In the genomic region with DNA sequence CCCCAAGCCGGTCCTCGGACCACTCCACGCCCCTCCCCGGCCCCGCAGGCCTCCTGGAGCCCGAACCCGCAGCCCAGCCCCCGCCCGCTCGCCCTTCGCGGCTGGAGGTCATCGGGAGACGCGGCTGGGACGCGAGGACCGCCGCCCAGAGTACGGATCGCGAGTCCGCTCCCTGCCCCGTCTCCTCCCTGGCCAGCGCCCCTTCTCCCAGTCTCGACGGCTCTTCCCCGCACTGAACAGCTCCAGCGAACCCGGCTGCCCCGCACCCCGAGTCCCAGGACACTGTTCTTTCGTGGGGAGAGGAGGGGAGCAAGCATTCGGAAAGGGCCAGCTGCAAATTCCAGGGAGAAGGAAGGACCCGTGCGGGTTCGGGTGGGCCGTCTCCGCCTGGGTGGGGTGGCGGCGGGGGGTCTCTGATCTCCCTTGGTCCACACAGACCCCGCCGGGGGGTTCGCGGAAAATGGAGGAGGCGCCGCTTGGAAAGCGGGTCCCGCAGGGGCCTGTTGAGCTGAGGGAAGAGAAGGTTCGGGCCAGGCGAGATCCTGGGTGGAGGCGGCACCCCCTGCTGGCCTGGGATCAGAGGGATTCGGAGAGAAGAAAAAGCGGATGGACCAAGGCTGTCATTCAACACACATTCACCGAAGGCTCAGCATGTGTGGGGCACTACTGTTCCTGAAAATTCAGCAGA, we compare ENCODE assay signal across 8 cellular contexts. TPM values are rescaled to one million over a fixed set of nuclear protein-coding genes. Genes with fewer than 3 reads are reported as not detected.
DNase-seq lines count a peak whose midpoint lies in the region; ATAC-seq lines count a peak whose summit lies in the region.

No MANE protein-coding gene starts in this region.

- no peaks in the 10 kb centered on the region for H3K9me3 Mint-ChIP-seq in activated CD8-positive, alpha-beta memory T cell treated with anti-CD3 and anti-CD28 coated beads, Interleukin-2, amount 10 ng/mL, durations not matched to agents 7 days and 5 days (ENCODE audit: low read depth)
- H3K9me3 Mint-ChIP-seq in activated T-helper 1 cell treated with anti-CD3 and anti-CD28 coated beads, Interleukin-12 subunit alpha, Interleukin-12 subunit beta, Interleukin-2, Interleukin-4 antibody, amounts not matched to agents 30 ng/mL and 10 ng/mL and 1 ng/mL, durations not matched to agents 14 hours and 24 hours and 36 hours, result no peaks in the 10 kb centered on the region

- no CpG with 5 or more reads among the region's 55 CpGs for WGBS in neuronal stem cell (ENCODE audit: extremely low coverage in 2 of 2, insufficient read length in 2 of 2, insufficient replicate concordance in 1 of 2), 2 donors

- H3K79me1 ChIP-seq in neuronal stem cell (ENCODE audit: low read depth, low read length), result peaks cover 4% of the 10 kb centered on the region

- peak overlapping the region; percentile 87 for H2BK12ac ChIP-seq in neuronal stem cell (ENCODE audit: low read length)

- no peak overlapping the region for H3K14ac ChIP-seq in neuronal stem cell (ENCODE audit: low read length)

- peak overlapping the region; percentile 84 for H2BK120ac ChIP-seq in neuronal stem cell (ENCODE audit: low read depth, low read length)

- peak overlapping the region; percentile 95 for H3K18ac ChIP-seq in neuronal stem cell (ENCODE audit: low read length)

- peak overlapping the region; percentile 49 for H3K4me3 Mint-ChIP-seq in activated CD8-positive, alpha-beta memory T cell treated with anti-CD3 and anti-CD28 coated beads, Interleukin-2, amount 10 ng/mL, durations not matched to agents 7 days and 5 days
- peak overlapping the region; percentile 72 for H3K4me3 Mint-ChIP-seq in activated T-helper 1 cell treated with anti-CD3 and anti-CD28 coated beads, Interleukin-12 subunit alpha, Interleukin-12 subunit beta, Interleukin-2, Interleukin-4 antibody, amounts not matched to agents 30 ng/mL and 10 ng/mL and 1 ng/mL, durations not matched to agents 14 hours and 24 hours and 36 hours

- no peak for ATAC-seq in activated CD8-positive, alpha-beta memory T cell treated with anti-CD3 and anti-CD28 coated beads, Interleukin-2, amount 10 ng/mL, durations not matched to agents 7 days and 5 days
- ATAC-seq in HG02623 (IDR thresholded peaks at IDR 0.05; ENCODE audit: unreplicated experiment), result no peak

- no peak overlapping the region for H3K27ac ChIP-seq in neuronal stem cell (replicated peaks; ENCODE audit: low read length)

- H2AFZ ChIP-seq in neuronal stem cell (ENCODE audit: low read length), result peak overlapping the region; percentile 92

- peak overlapping the region; percentile 38 to 81 for H3K4me3 ChIP-seq in neuronal stem cell (ENCODE audit: low read length in 2 of 2)

- peaks cover 3 to 4% of the 10 kb centered on the region in 2 donors for H3K9me3 ChIP-seq in neuronal stem cell (replicated peaks in 1 of 2; ENCODE audit: control insufficient read depth in 2 of 2, insufficient read depth in 1 of 2, low read depth in 1 of 2, low read length in 2 of 2)

- H3K27me3 Mint-ChIP-seq in activated CD8-positive, alpha-beta memory T cell treated with anti-CD3 and anti-CD28 coated beads, Interleukin-2, amount 10 ng/mL, durations not matched to agents 7 days and 5 days, result peaks cover 58% of the 10 kb centered on the region
- H3K27me3 Mint-ChIP-seq in activated T-helper 1 cell treated with anti-CD3 and anti-CD28 coated beads, Interleukin-12 subunit alpha, Interleukin-12 subunit beta, Interleukin-2, Interleukin-4 antibody, amounts not matched to agents 30 ng/mL and 10 ng/mL and 1 ng/mL, durations not matched to agents 14 hours and 24 hours and 36 hours (ENCODE audit: insufficient read depth), result peaks cover 57% of the 10 kb centered on the region

- CTCF ChIA-PET in activated CD8-positive, alpha-beta memory T cell treated with anti-CD3 and anti-CD28 coated beads, Interleukin-2, amount 10 ng/mL, durations not matched to agents 7 days and 5 days (lab: Charles Lee), result interaction anchor here (0.6 to 3.4 kb wide), 11 partner anchors 13 to 377 kb away, joined by 3 to 27 read pairs (median 4); partner anchors contain the start of genes HIC1 and OVCA2

- peak overlapping the region; percentile 96 for H3K23ac ChIP-seq in neuronal stem cell (ENCODE audit: low read depth, low read length, poor library complexity)

- H3K4me1 ChIP-seq in neuronal stem cell (ENCODE audit: control insufficient read depth in 2 of 2, insufficient read depth in 1 of 2, low read depth in 1 of 2, low read length in 2 of 2), result peaks cover 11 to 16% of the 10 kb centered on the region in 2 donors

- intact Hi-C loops in activated T-helper 1 cell treated with anti-CD3 and anti-CD28 coated beads, Interleukin-12 subunit alpha, Interleukin-12 subunit beta, Interleukin-2, Interleukin-4 antibody, amounts not matched to agents 30 ng/mL and 10 ng/mL and 1 ng/mL, durations not matched to agents 14 hours and 24 hours and 36 hours (cut with micrococcal nuclease), result loop anchor here (1.0 kb wide), 1 partner anchor 117 kb away; no protein-coding TSS in a partner anchor

- peak overlapping the region; percentile 93 for H2AK5ac ChIP-seq in neuronal stem cell (ENCODE audit: low read depth, low read length)

- H4K91ac ChIP-seq in neuronal stem cell (ENCODE audit: low read depth, low read length, poor library complexity), result no peak overlapping the region

- H2BK15ac ChIP-seq in neuronal stem cell (ENCODE audit: low read length), result peak overlapping the region; percentile 91

- H3K36me3 ChIP-seq in neuronal stem cell (replicated peaks in 1 of 2; ENCODE audit: control insufficient read depth in 2 of 2, insufficient read depth in 2 of 2, low read length in 2 of 2), result no peaks in the 10 kb centered on the region

- H2BK5ac ChIP-seq in neuronal stem cell (ENCODE audit: low read length), result peak overlapping the region; percentile 95

- H3K4ac ChIP-seq in neuronal stem cell (ENCODE audit: low read length), result no peak overlapping the region

- H3K4me1 Mint-ChIP-seq in activated CD8-positive, alpha-beta memory T cell treated with anti-CD3 and anti-CD28 coated beads, Interleukin-2, amount 10 ng/mL, durations not matched to agents 7 days and 5 days, result peaks cover 17% of the 10 kb centered on the region
- peaks cover 10% of the 10 kb centered on the region for H3K4me1 Mint-ChIP-seq in activated T-helper 1 cell treated with anti-CD3 and anti-CD28 coated beads, Interleukin-12 subunit alpha, Interleukin-12 subunit beta, Interleukin-2, Interleukin-4 antibody, amounts not matched to agents 30 ng/mL and 10 ng/mL and 1 ng/mL, durations not matched to agents 14 hours and 24 hours and 36 hours (ENCODE audit: low read depth)

- H3K9ac ChIP-seq in neuronal stem cell (ENCODE audit: low read depth, low read length, poor library complexity), result peak overlapping the region; percentile 17

- no peak for DNase-seq in activated CD8-positive, alpha-beta memory T cell treated with anti-CD3 and anti-CD28 coated beads, Interleukin-2, amount 10 ng/mL, durations not matched to agents 7 days and 5 days
- DNase-seq in activated CD8-positive, alpha-beta memory T cell treated with anti-CD3 and anti-CD28 coated beads, Interleukin-2, amount 50 U/mL, for 4 hours, result no peak
- peak; percentile 68 for DNase-seq in NCI-H1092 treated with DMSO at 0.1 percent for 48 hours (lab: John Stamatoyannopoulos, UW)
- no peak for DNase-seq in activated T-helper 1 cell treated with anti-CD3 and anti-CD28 coated beads, Interleukin-12 subunit alpha, Interleukin-12 subunit beta, Interleukin-2, Interleukin-4 antibody, amounts not matched to agents 30 ng/mL and 10 ng/mL and 1 ng/mL, durations not matched to agents 14 hours and 24 hours and 36 hours (ENCODE audit: low spot score)
- peak; percentile 75 for DNase-seq in foreskin melanocyte
- peak; percentile 57 for DNase-seq in neuronal stem cell (ENCODE audit: low spot score)
- DNase-seq in cortex of kidney (lab: John Stamatoyannopoulos, UW), result no peak

- no peak overlapping the region for H4K8ac ChIP-seq in neuronal stem cell (ENCODE audit: low read depth, low read length)

- H3K27me3 ChIP-seq in neuronal stem cell (ENCODE audit: control insufficient read depth in 3 of 3, insufficient read depth in 3 of 3, low read depth in 1 of 3, low read length in 3 of 3), result peaks cover 8 to 77% (median 49%) of the 10 kb centered on the region in 3 experiments

- no peaks in the 10 kb centered on the region for H3K36me3 Mint-ChIP-seq in activated CD8-positive, alpha-beta memory T cell treated with anti-CD3 and anti-CD28 coated beads, Interleukin-2, amount 10 ng/mL, durations not matched to agents 7 days and 5 days
- H3K36me3 Mint-ChIP-seq in activated T-helper 1 cell treated with anti-CD3 and anti-CD28 coated beads, Interleukin-12 subunit alpha, Interleukin-12 subunit beta, Interleukin-2, Interleukin-4 antibody, amounts not matched to agents 30 ng/mL and 10 ng/mL and 1 ng/mL, durations not matched to agents 14 hours and 24 hours and 36 hours (ENCODE audit: low read depth), result no peaks in the 10 kb centered on the region

- H3K27ac Mint-ChIP-seq in activated CD8-positive, alpha-beta memory T cell treated with anti-CD3 and anti-CD28 coated beads, Interleukin-2, amount 10 ng/mL, durations not matched to agents 7 days and 5 days, result no peak overlapping the region
- H3K27ac Mint-ChIP-seq in activated T-helper 1 cell treated with anti-CD3 and anti-CD28 coated beads, Interleukin-12 subunit alpha, Interleukin-12 subunit beta, Interleukin-2, Interleukin-4 antibody, amounts not matched to agents 30 ng/mL and 10 ng/mL and 1 ng/mL, durations not matched to agents 14 hours and 24 hours and 36 hours, result no peak overlapping the region

- peak overlapping the region; percentile 96 for H3K4me2 ChIP-seq in neuronal stem cell (ENCODE audit: insufficient read depth, low read length, poor library complexity, severe bottlenecking)

RNA-seq across cellular contexts. Expression of gene RTN4RL1, which starts 0.6 kb away (rescaled TPM):
- under 1 TPM; 0.09 to 0.45 TPM for total RNA-seq in activated CD8-positive, alpha-beta memory T cell treated with anti-CD3 and anti-CD28 coated beads, Interleukin-2, amount 10 ng/mL, durations not matched to agents 7 days and 5 days
- 1.0 TPM in 2 replicates for total RNA-seq in activated T-helper 1 cell treated with anti-CD3 and anti-CD28 coated beads, Interleukin-12 subunit alpha, Interleukin-12 subunit beta, Interleukin-2, Interleukin-4 antibody, amounts not matched to agents 30 ng/mL and 10 ng/mL and 1 ng/mL, durations not matched to agents 14 hours and 24 hours and 36 hours
- polyA plus RNA-seq in neuronal stem cell (2013, experiment 1 of 2), result 4.0 TPM
- polyA plus RNA-seq in neuronal stem cell (2013, experiment 2 of 2), result 3.9 TPM

RNA-seq across cellular contexts. Expression of gene DPH1, which starts 4.2 kb away (rescaled TPM):
- total RNA-seq in activated CD8-positive, alpha-beta memory T cell treated with anti-CD3 and anti-CD28 coated beads, Interleukin-2, amount 10 ng/mL, durations not matched to agents 7 days and 5 days, result 10 to 100 TPM; 29.2 to 37.5 TPM
- 49.4 and 61.3 TPM in 2 replicates for total RNA-seq in activated T-helper 1 cell treated with anti-CD3 and anti-CD28 coated beads, Interleukin-12 subunit alpha, Interleukin-12 subunit beta, Interleukin-2, Interleukin-4 antibody, amounts not matched to agents 30 ng/mL and 10 ng/mL and 1 ng/mL, durations not matched to agents 14 hours and 24 hours and 36 hours
- polyA plus RNA-seq in neuronal stem cell (2013, experiment 1 of 2), result 19.6 TPM
- 18.0 TPM for polyA plus RNA-seq in neuronal stem cell (2013, experiment 2 of 2)

RNA-seq across cellular contexts. Expression of gene OVCA2, which starts 16.1 kb away (rescaled TPM):
- total RNA-seq in activated CD8-positive, alpha-beta memory T cell treated with anti-CD3 and anti-CD28 coated beads, Interleukin-2, amount 10 ng/mL, durations not matched to agents 7 days and 5 days, result 10 to 100 TPM; 31.7 to 42.2 TPM
- total RNA-seq in activated T-helper 1 cell treated with anti-CD3 and anti-CD28 coated beads, Interleukin-12 subunit alpha, Interleukin-12 subunit beta, Interleukin-2, Interleukin-4 antibody, amounts not matched to agents 30 ng/mL and 10 ng/mL and 1 ng/mL, durations not matched to agents 14 hours and 24 hours and 36 hours, result 43.9 and 44.0 TPM in 2 replicates
- 13.9 TPM for polyA plus RNA-seq in neuronal stem cell (2013, experiment 1 of 2)
- polyA plus RNA-seq in neuronal stem cell (2013, experiment 2 of 2), result 14.2 TPM

RNA-seq across cellular contexts. Expression of gene HIC1, which starts 29.1 kb away (rescaled TPM):
- total RNA-seq in activated CD8-positive, alpha-beta memory T cell treated with anti-CD3 and anti-CD28 coated beads, Interleukin-2, amount 10 ng/mL, durations not matched to agents 7 days and 5 days, result 100 to 1,000 TPM in 1 of 2 experiments, 10 to 100 TPM in 1; 88.5 to 122 TPM
- total RNA-seq in activated T-helper 1 cell treated with anti-CD3 and anti-CD28 coated beads, Interleukin-12 subunit alpha, Interleukin-12 subunit beta, Interleukin-2, Interleukin-4 antibody, amounts not matched to agents 30 ng/mL and 10 ng/mL and 1 ng/mL, durations not matched to agents 14 hours and 24 hours and 36 hours, result 45.6 and 47.0 TPM in 2 replicates
- 0.08 TPM for polyA plus RNA-seq in neuronal stem cell (2013, experiment 1 of 2)
- 0.04 TPM for polyA plus RNA-seq in neuronal stem cell (2013, experiment 2 of 2)

Comparison
In these comparisons a context has a peak if more than half of its experiments do, and no peak if none do; other contexts are left out.
1. DNase-seq: peak in NCI-H1092 treated with DMSO at 0.1 percent for 48 hours (single experiment), foreskin melanocyte (single experiment) and neuronal stem cell (single experiment); none in activated CD8-positive, alpha-beta memory T cell treated with anti-CD3 and anti-CD28 coated beads, Interleukin-2, amount 10 ng/mL, durations not matched to agents 7 days and 5 days (single experiment), activated CD8-positive, alpha-beta memory T cell treated with anti-CD3 and anti-CD28 coated beads, Interleukin-2, amount 50 U/mL, for 4 hours (single experiment), activated T-helper 1 cell treated with anti-CD3 and anti-CD28 coated beads, Interleukin-12 subunit alpha, Interleukin-12 subunit beta, Interleukin-2, Interleukin-4 antibody, amounts not matched to agents 30 ng/mL and 10 ng/mL and 1 ng/mL, durations not matched to agents 14 hours and 24 hours and 36 hours (single experiment) and cortex of kidney (single experiment).